Comparison of ENCODE assay signal across 20 cellular contexts in the genomic region with DNA sequence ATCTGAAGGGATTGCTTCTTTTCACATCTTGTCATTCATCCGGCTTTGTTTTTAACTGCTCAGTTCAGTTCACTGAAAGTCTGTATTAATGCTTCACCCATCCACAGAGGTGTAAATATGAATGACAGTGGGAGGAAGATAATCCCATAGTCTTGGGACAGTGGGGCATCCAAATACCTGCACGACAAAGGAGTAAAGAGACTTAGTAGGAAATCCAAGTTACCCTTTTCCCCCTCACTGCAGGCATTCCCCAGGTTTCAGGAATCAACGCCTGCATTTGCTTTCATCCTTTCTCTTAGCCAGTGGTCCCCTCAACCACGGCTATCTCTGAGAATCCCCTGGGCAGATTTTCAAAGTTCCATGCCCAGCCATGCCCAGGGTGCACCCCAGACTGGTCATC.
DNase-seq lines count a peak whose midpoint lies in the region; ATAC-seq, FAIRE-seq and TF ChIP-seq lines count a peak whose summit lies in the region.
"Had no signal": no experiment of that assay in that cellular context is flagged by ENCODE, and none has a peak within 500 bp of the region (broad histone marks: within the 10 kb centered on the region; RNA-seq: fewer than 3 reads in every experiment).

No MANE protein-coding gene starts in this region.

- H3K36me3 ChIP-seq in HUES48 (ENCODE audit: control insufficient read depth, insufficient read depth, low read length) (no peaks in the 10 kb centered on the region), GM12878 (ENCODE audit: control insufficient read depth in 2 of 2, insufficient read depth in 2 of 2, low read length in 1 of 2) (no peaks in the 10 kb centered on the region), osteoblast (ENCODE audit: insufficient read depth, low read length) (no peaks in the 10 kb centered on the region), PC-9 (ENCODE audit: low read depth) (no peaks in the 10 kb centered on the region)

- no peaks in the 10 kb centered on the region for H3K79me2 ChIP-seq in GM12878 (ENCODE audit: control insufficient read depth, insufficient read depth, low read length)
- H3K79me2 ChIP-seq in osteoblast (ENCODE audit: insufficient read depth, low read length) = no peaks in the 10 kb centered on the region
- H3K79me2 ChIP-seq in PC-9 (ENCODE audit: low read depth) = no peaks in the 10 kb centered on the region

- TF ChIP-seq RAD21 in GM12878 (IDR thresholded peaks at IDR 0.05; ENCODE audit: insufficient read depth, low read depth, low read length) = no peak

- no peak for ATAC-seq in GM12878
- ATAC-seq: HepG2, K562 had no signal

- CTCF ChIA-PET in GM12878 (lab: Yijun Ruan, JAX) = interaction anchor here (1.1 kb wide), 1 partner anchor 1044 kb away, joined by 3 read pairs; no protein-coding TSS in a partner anchor
- CTCF ChIA-PET in PC-9 (lab: Charles Lee) = interaction anchor here (0.6 kb wide), 1 partner anchor 54 kb away, joined by 3 read pairs; no protein-coding TSS in a partner anchor

- POLR2A ChIA-PET in GM12878 (lab: Charles Lee) = no interaction called here
- POLR2A ChIA-PET in PC-9 (lab: Charles Lee; ENCODE audit: unreplicated experiment) = no interaction called here

- 30% methylated on average over 4 of the region's 4 CpGs for WGBS in GM12878 (ENCODE audit: insufficient coverage, insufficient replicate concordance, low lambda C conversion rate, missing lambda C conversion rate)

- no peaks in the 10 kb centered on the region for H3K27me3 ChIP-seq in HUES48 (ENCODE audit: control insufficient read depth, insufficient read depth, low read length)
- peaks cover 3 to 6% of the 10 kb centered on the region in 2 experiments; a peak in 3 of 4 replicates for H3K27me3 ChIP-seq in GM12878 (replicated peaks in 1 of 2; ENCODE audit: control insufficient read depth in 2 of 2, insufficient read depth in 2 of 2, low read length in 1 of 2)
- peaks cover 34% of the 10 kb centered on the region for H3K27me3 ChIP-seq in osteoblast (ENCODE audit: insufficient read depth, low read length)
- H3K27me3 ChIP-seq in PC-9 (ENCODE audit: insufficient read depth, low read depth) = no peaks in the 10 kb centered on the region

- SMC1A ChIA-PET in GM12878 (lab: Charles Lee; ENCODE audit: uncharacterized antibody, unreplicated experiment) = interaction anchor here (1.3 kb wide), 1 partner anchor 9 kb away, joined by 5 read pairs; no protein-coding TSS in a partner anchor

- in situ Hi-C loops in GM12878 (cut with MboI) = no loop called here

- H3K27ac ChIP-seq in HUES48 (ENCODE audit: low read depth, low read length) = peak overlapping the region; percentile 79
- no peak overlapping the region for H3K27ac ChIP-seq in GM12878 (ENCODE audit: control insufficient read depth, insufficient read depth)
- H3K27ac ChIP-seq in osteoblast (ENCODE audit: low read depth, low read length) = no peak overlapping the region
- no peak overlapping the region for H3K27ac ChIP-seq in PC-9

- peak overlapping the region; percentile 90 for H3K4me2 ChIP-seq in GM12878 (ENCODE audit: control insufficient read depth, insufficient read depth)
- no peak overlapping the region for H3K4me2 ChIP-seq in osteoblast (ENCODE audit: insufficient read depth, low read length)
- H3K4me2 ChIP-seq in PC-9 = no peak overlapping the region

- intact Hi-C loops in GM12878 (cut with micrococcal nuclease; ENCODE audit: unreplicated experiment) (no loop called here), PC-9 (cut with micrococcal nuclease; ENCODE audit: unreplicated experiment) (no loop called here)

- no peaks in the 10 kb centered on the region for H3K9me2 ChIP-seq in PC-9 (ENCODE audit: insufficient read depth)

- RAD21 ChIA-PET in GM12878 (lab: Charles Lee; ENCODE audit: unreplicated experiment) = no interaction called here

- H3K4me1 ChIP-seq in HUES48 (ENCODE audit: control insufficient read depth, insufficient read depth, low read length) (peaks cover 21% of the 10 kb centered on the region), GM12878 (ENCODE audit: control insufficient read depth, insufficient read depth, low read length) (peaks cover 13% of the 10 kb centered on the region), osteoblast (ENCODE audit: insufficient read depth, low read length) (no peaks in the 10 kb centered on the region), PC-9 (replicated peaks; ENCODE audit: insufficient read depth) (no peaks in the 10 kb centered on the region)

- no peak for FAIRE-seq in GM12878 (lab: Jason Lieb, UNC)
- FAIRE-seq: HepG2, K562 had no signal

- no peak overlapping the region for H3K9ac ChIP-seq in HUES48 (ENCODE audit: low read depth, low read length)
- H3K9ac ChIP-seq in GM12878 (ENCODE audit: control insufficient read depth, insufficient read depth, low read length) = no peak overlapping the region

- no peak for DNase-seq in GM12878 (ENCODE audit: low read depth, low spot score)
- peak; percentile 54 for DNase-seq in osteoblast (ENCODE audit: insufficient read length, low spot score, missing footprints)
- no peak for DNase-seq in Ammon's horn (ENCODE audit: low spot score)
- no peak for DNase-seq in PC-9
- no peak for DNase-seq in NOMO-1 treated with DMSO at 0.1 percent for 48 hours (lab: John Stamatoyannopoulos, UW; ENCODE audit: unreplicated experiment)
- DNase-seq: AML-193, EL, GF-D8, GOT3, NCI-H1105 treated with DMSO at 0.1 percent for 48 hours, NCI-H1694, NCI-H2081 treated with DMSO at 0.1 percent for 48 hours, NCI-H2171 treated with DMSO at 0.1 percent for 48 hours, NCI-H446, NCI-H526, Right ventricle myocardium superior had no signal

- H3F3A ChIP-seq in PC-9 (ENCODE audit: insufficient read depth, low read depth) = no peaks in the 10 kb centered on the region

- TF ChIP-seq POLR2A in GM12878 (IDR thresholded peaks at IDR 0.05; ENCODE audit: low read depth, low read length) = no peak

- H3K4me3 ChIP-seq in GM08714 (ENCODE audit: low read length) (peak overlapping the region; percentile 17; the same call in 1 of the 2 replicates), HUES48 (ENCODE audit: low read depth, low read length) (no peak overlapping the region), GM12878 (no peak overlapping the region), osteoblast (ENCODE audit: insufficient read depth, low read length) (no peak overlapping the region), PC-9 (no peak overlapping the region)
- H3K4me3 ChIP-seq: K562 had no signal

- H4K20me1 ChIP-seq in GM12878 (ENCODE audit: control insufficient read depth, insufficient read depth) = no peaks in the 10 kb centered on the region
- H4K20me1 ChIP-seq in osteoblast (ENCODE audit: insufficient read depth, low read length) = no peaks in the 10 kb centered on the region
- H4K20me1 ChIP-seq in PC-9 (ENCODE audit: insufficient read depth) = no peaks in the 10 kb centered on the region

- BruUV-seq in GM12878 (replicated peaks; lab: Mats Ljungman, UMichigan) = no TSS peak
- no TSS peak for BruUV-seq in PC-9 (replicated peaks; lab: Mats Ljungman, UMichigan)

- TF ChIP-seq EP300 in GM12878 (IDR thresholded peaks at IDR 0.05; ENCODE audit: borderline replicate concordance in 1 of 2, control insufficient read depth in 1 of 2, low read depth in 2 of 2, low read length in 2 of 2) = no peak

- H2AFZ ChIP-seq in GM12878 (ENCODE audit: control insufficient read depth, low read depth, low read length) (no peak overlapping the region), osteoblast (ENCODE audit: low read length) (no peak overlapping the region), PC-9 (no peak overlapping the region)

- TF ChIP-seq CTCF in GM12878 (IDR thresholded peaks at IDR 0.05 in 2 of 3, conservative IDR thresholded peaks at IDR 0.05 in 1 of 3; ENCODE audit: control insufficient read depth in 2 of 3, extremely low read depth in 1 of 3, insufficient read depth in 1 of 3, low read depth in 3 of 3, low read length in 3 of 3) = no peak
- TF ChIP-seq CTCF in osteoblast (IDR thresholded peaks at IDR 0.05; ENCODE audit: extremely low read depth, low read depth, low read length) = no peak
- TF ChIP-seq CTCF in PC-9 (conservative IDR thresholded peaks at IDR 0.05) = no peak

- H3K9me3 ChIP-seq in HUES48 (ENCODE audit: control insufficient read depth, insufficient read depth, low read length) (no peaks in the 10 kb centered on the region), GM12878 (replicated peaks; ENCODE audit: control insufficient read depth, insufficient read depth, low read length) (no peaks in the 10 kb centered on the region), osteoblast (ENCODE audit: low read depth, low read length) (no peaks in the 10 kb centered on the region), PC-9 (ENCODE audit: insufficient read depth, low read depth) (no peaks in the 10 kb centered on the region)

TF ChIP-seq in GM12878, 131 proteins besides CTCF, POLR2A, EP300 and RAD21:
- TF ChIP-seq CEBPB (IDR thresholded peaks at IDR 0.05; ENCODE audit: borderline replicate concordance in 1 of 2, low read depth in 2 of 2, low read length in 2 of 2) = no peak
